ENCODE assay signal across 1 cellular context in genomic region chr4:67892905-67893304, GRCh38.
TF ChIP-seq lines count a peak whose summit lies in the region.

No MANE protein-coding gene starts in this region.

TF ChIP-seq in HepG2, 621 proteins besides CTCF, POLR2A, EP300 and RAD21 (continued from another document):
- TF ChIP-seq HMGXB3 (CRISPR knock-in tag; IDR thresholded peaks at IDR 0.05; ENCODE audit: borderline replicate concordance) (no peak), ZNF441 (CRISPR knock-in tag; IDR thresholded peaks at IDR 0.05; ENCODE audit: borderline replicate concordance) (no peak), MATR3 (CRISPR knock-in tag; IDR thresholded peaks at IDR 0.05) (no peak), MLX (CRISPR knock-in tag; IDR thresholded peaks at IDR 0.05) (no peak)
